In genomic region chr3:26625187-26625586, GRCh38 we compare ENCODE assay signal across 1 cellular context.
TF ChIP-seq lines count a peak whose summit lies in the region.

No MANE protein-coding gene starts in this region.

TF ChIP-seq in WTC11, 78 proteins besides CTCF, POLR2A, EP300 and RAD21 (continued from another document):
- TF ChIP-seq ZNF532 (CRISPR knock-in tag; IDR thresholded peaks at IDR 0.05; ENCODE audit: borderline replicate concordance) (no peak), ARID4B (CRISPR knock-in tag; IDR thresholded peaks at IDR 0.05; ENCODE audit: borderline replicate concordance) (no peak), ZNF219 (CRISPR knock-in tag; IDR thresholded peaks at IDR 0.05; ENCODE audit: borderline replicate concordance) (no peak), CREM (CRISPR knock-in tag; IDR thresholded peaks at IDR 0.05) (no peak), SMAD3 (CRISPR knock-in tag; IDR thresholded peaks at IDR 0.05; ENCODE audit: borderline replicate concordance) (no peak)
